In genomic region chr19:57515218-57515617, GRCh38 we compare ENCODE assay signal across 3 cellular contexts.
TF ChIP-seq lines count a peak whose summit lies in the region.

No MANE protein-coding gene starts in this region.

TF ChIP-seq in IMR-90, 13 proteins besides CTCF, POLR2A, EP300 and RAD21:
- TF ChIP-seq CEBPB (IDR thresholded peaks at IDR 0.05; ENCODE audit: low read depth, low read length) (peak; percentile 81), CHD1 (IDR thresholded peaks at IDR 0.05; ENCODE audit: low read depth, low read length) (no peak)

TF ChIP-seq in H1, 55 proteins besides CTCF, POLR2A, EP300 and RAD21:
- TF ChIP-seq POLR2AphosphoS5 (IDR thresholded peaks at IDR 0.05; ENCODE audit: low read depth, low read length) = no peak
- no peak for TF ChIP-seq TAF1 (IDR thresholded peaks at IDR 0.05; ENCODE audit: low read depth, low read length)
- TF ChIP-seq SP1 (IDR thresholded peaks at IDR 0.05; ENCODE audit: low read depth, low read length) = no peak
- TF ChIP-seq POU5F1 (IDR thresholded peaks at IDR 0.05; ENCODE audit: low read depth, low read length) = no peak
- TF ChIP-seq EGR1 (IDR thresholded peaks at IDR 0.05; ENCODE audit: borderline replicate concordance, low read depth, low read length) = no peak
- peak; percentile 50; the same call in 1 of the 2 replicates for TF ChIP-seq CEBPB (IDR thresholded peaks at IDR 0.05; ENCODE audit: low read depth, low read length)
- no peak for TF ChIP-seq RNF2 (IDR thresholded peaks at IDR 0.05; ENCODE audit: borderline replicate concordance, low read depth, low read length, missing control alignments, poor library complexity, severe bottlenecking)
- TF ChIP-seq, protein P1, sequence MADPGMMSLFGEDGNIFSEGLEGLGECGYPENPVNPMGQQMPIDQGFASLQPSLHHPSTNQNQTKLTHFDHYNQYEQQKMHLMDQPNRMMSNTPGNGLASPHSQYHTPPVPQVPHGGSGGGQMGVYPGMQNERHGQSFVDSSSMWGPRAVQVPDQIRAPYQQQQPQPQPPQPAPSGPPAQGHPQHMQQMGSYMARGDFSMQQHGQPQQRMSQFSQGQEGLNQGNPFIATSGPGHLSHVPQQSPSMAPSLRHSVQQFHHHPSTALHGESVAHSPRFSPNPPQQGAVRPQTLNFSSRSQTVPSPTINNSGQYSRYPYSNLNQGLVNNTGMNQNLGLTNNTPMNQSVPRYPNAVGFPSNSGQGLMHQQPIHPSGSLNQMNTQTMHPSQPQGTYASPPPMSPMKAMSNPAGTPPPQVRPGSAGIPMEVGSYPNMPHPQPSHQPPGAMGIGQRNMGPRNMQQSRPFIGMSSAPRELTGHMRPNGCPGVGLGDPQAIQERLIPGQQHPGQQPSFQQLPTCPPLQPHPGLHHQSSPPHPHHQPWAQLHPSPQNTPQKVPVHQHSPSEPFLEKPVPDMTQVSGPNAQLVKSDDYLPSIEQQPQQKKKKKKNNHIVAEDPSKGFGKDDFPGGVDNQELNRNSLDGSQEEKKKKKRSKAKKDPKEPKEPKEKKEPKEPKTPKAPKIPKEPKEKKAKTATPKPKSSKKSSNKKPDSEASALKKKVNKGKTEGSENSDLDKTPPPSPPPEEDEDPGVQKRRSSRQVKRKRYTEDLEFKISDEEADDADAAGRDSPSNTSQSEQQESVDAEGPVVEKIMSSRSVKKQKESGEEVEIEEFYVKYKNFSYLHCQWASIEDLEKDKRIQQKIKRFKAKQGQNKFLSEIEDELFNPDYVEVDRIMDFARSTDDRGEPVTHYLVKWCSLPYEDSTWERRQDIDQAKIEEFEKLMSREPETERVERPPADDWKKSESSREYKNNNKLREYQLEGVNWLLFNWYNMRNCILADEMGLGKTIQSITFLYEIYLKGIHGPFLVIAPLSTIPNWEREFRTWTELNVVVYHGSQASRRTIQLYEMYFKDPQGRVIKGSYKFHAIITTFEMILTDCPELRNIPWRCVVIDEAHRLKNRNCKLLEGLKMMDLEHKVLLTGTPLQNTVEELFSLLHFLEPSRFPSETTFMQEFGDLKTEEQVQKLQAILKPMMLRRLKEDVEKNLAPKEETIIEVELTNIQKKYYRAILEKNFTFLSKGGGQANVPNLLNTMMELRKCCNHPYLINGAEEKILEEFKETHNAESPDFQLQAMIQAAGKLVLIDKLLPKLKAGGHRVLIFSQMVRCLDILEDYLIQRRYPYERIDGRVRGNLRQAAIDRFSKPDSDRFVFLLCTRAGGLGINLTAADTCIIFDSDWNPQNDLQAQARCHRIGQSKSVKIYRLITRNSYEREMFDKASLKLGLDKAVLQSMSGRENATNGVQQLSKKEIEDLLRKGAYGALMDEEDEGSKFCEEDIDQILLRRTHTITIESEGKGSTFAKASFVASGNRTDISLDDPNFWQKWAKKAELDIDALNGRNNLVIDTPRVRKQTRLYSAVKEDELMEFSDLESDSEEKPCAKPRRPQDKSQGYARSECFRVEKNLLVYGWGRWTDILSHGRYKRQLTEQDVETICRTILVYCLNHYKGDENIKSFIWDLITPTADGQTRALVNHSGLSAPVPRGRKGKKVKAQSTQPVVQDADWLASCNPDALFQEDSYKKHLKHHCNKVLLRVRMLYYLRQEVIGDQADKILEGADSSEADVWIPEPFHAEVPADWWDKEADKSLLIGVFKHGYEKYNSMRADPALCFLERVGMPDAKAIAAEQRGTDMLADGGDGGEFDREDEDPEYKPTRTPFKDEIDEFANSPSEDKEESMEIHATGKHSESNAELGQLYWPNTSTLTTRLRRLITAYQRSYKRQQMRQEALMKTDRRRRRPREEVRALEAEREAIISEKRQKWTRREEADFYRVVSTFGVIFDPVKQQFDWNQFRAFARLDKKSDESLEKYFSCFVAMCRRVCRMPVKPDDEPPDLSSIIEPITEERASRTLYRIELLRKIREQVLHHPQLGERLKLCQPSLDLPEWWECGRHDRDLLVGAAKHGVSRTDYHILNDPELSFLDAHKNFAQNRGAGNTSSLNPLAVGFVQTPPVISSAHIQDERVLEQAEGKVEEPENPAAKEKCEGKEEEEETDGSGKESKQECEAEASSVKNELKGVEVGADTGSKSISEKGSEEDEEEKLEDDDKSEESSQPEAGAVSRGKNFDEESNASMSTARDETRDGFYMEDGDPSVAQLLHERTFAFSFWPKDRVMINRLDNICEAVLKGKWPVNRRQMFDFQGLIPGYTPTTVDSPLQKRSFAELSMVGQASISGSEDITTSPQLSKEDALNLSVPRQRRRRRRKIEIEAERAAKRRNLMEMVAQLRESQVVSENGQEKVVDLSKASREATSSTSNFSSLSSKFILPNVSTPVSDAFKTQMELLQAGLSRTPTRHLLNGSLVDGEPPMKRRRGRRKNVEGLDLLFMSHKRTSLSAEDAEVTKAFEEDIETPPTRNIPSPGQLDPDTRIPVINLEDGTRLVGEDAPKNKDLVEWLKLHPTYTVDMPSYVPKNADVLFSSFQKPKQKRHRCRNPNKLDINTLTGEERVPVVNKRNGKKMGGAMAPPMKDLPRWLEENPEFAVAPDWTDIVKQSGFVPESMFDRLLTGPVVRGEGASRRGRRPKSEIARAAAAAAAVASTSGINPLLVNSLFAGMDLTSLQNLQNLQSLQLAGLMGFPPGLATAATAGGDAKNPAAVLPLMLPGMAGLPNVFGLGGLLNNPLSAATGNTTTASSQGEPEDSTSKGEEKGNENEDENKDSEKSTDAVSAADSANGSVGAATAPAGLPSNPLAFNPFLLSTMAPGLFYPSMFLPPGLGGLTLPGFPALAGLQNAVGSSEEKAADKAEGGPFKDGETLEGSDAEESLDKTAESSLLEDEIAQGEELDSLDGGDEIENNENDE (IDR thresholded peaks at IDR 0.05; ENCODE audit: insufficient replicate concordance, low read length) = no peak
- TF ChIP-seq RXRA (IDR thresholded peaks at IDR 0.05; ENCODE audit: insufficient read depth, low read depth, low read length) = no peak

TF ChIP-seq in liver, 16 proteins besides CTCF, POLR2A, EP300 and RAD21:
- no peak for TF ChIP-seq FOXA1 (IDR thresholded peaks at IDR 0.05)
- no peak for TF ChIP-seq REST (IDR thresholded peaks at IDR 0.05)
- no peak for TF ChIP-seq MAX (IDR thresholded peaks at IDR 0.05)
